36 cellular contexts compared by ENCODE assay signal in genomic region chr18:34345738-34346137, GRCh38.
"Had no signal": no experiment of that assay in that cellular context is flagged by ENCODE, and none has a peak within 500 bp of the region (broad histone marks: within the 10 kb centered on the region; RNA-seq: fewer than 3 reads in every experiment).

No MANE protein-coding gene starts in this region.

- H3K27me3 ChIP-seq: adrenal gland, body of pancreas, brain microvascular endothelial cell, breast epithelium, cardiac muscle cell had no signal

- H3K9me3 ChIP-seq: adrenal gland, body of pancreas, breast epithelium had no signal

- DNase-seq: activated B cell treated with CpG ODN at 0.5 μM for 24 hours; activated CD4-positive, alpha-beta memory T cell treated with anti-CD3 and anti-CD28 coated beads for 36 hours; activated CD4-positive, alpha-beta T cell treated with anti-CD3 and anti-CD28 coated beads for 4 hours; activated CD4-positive, alpha-beta T cell treated with anti-CD3 and anti-CD28 coated beads, Interleukin-2, amount 10 ng/mL, durations not matched to agents 24 days and 14 days; activated CD4-positive, alpha-beta T cell treated with anti-CD3 and anti-CD28 coated beads, Interleukin-2, amount 50 U/mL, for 1 hour; activated CD4-positive, alpha-beta T cell treated with anti-CD3 and anti-CD28 coated beads, Interleukin-2, amount 50 U/mL, for 4 hours; activated CD4-positive, CD25-positive, alpha-beta regulatory T cell treated with anti-CD3 and anti-CD28 coated beads, Interleukin-2, amount 50 U/mL, for 72 hours; activated CD8-positive, alpha-beta memory T cell treated with anti-CD3 and anti-CD28 coated beads, Interleukin-2, amount 50 U/mL, for 4 hours; activated CD8-positive, alpha-beta T cell treated with anti-CD3 and anti-CD28 coated beads for 36 hours; activated effector memory CD4-positive, alpha-beta T cell treated with anti-CD3 and anti-CD28 coated beads, Interleukin-2, amount 50 U/mL, for 16 hours; activated gamma-delta T cell treated with Interleukin-2 at 50 U/mL for 16 hours; activated naive CD4-positive, alpha-beta T cell; activated naive CD4-positive, alpha-beta T cell treated with anti-CD3 and anti-CD28 coated beads for 36 hours; activated naive CD4-positive, alpha-beta T cell treated with anti-CD3 and anti-CD28 coated beads, Interleukin-2, amount 50 U/mL, for 16 hours; activated naive CD8-positive, alpha-beta T cell treated with anti-CD3 and anti-CD28 coated beads for 36 hours; activated T-cell treated with anti-CD3 and anti-CD28 coated beads for 4 hours; activated T-cell treated with anti-CD3 and anti-CD28 coated beads, Interleukin-2, amount 50 U/mL, for 1 hour; activated T-cell treated with anti-CD3 and anti-CD28 coated beads, Interleukin-2, amount 50 U/mL, for 4 hours; activated T-cell treated with anti-CD3 and anti-CD28 coated beads, Interleukin-2, amount 50 U/mL, for 72 hours; adrenal gland; amniotic stem cell; aorta; body of pancreas; brain microvascular endothelial cell; caudate nucleus; cerebellar nuclear complex; T-helper 1 cell; T-helper 2 cell; T-helper 9 cell had no signal

- ATAC-seq: activated CD8-positive, alpha-beta T cell treated with anti-CD3 and anti-CD28 coated beads for 36 hours; activated naive CD4-positive, alpha-beta T cell treated with anti-CD3 and anti-CD28 coated beads, Interleukin-2, amount 50 U/mL, for 72 hours; activated T-cell treated with anti-CD3 and anti-CD28 coated beads, Interleukin-2, amount 50 U/mL, for 4 hours; activated T-cell treated with anti-CD3 and anti-CD28 coated beads, Interleukin-2, amount 50 U/mL, for 72 hours; activated T-helper 17 cell treated with anti-CD3 and anti-CD28 coated beads, Interleukin-2, amount 50 U/mL, for 72 hours; body of pancreas had no signal

- FAIRE-seq: astrocyte, TTC549 had no signal

- H3K36me3 ChIP-seq: adrenal gland, brain microvascular endothelial cell, breast epithelium, cardiac muscle cell had no signal

- H3K4me1 ChIP-seq: adrenal gland, body of pancreas, breast epithelium had no signal

- H3K4me3 ChIP-seq: adrenal gland, body of pancreas, breast epithelium, cardiac muscle cell had no signal

- H3K27ac ChIP-seq: adrenal gland, body of pancreas, brain microvascular endothelial cell, breast epithelium, cardiac muscle cell, VCaP had no signal
